24 cellular contexts compared by ENCODE assay signal in genomic region chr14:89247457-89248122, GRCh38.
DNase-seq lines count a peak whose midpoint lies in the region; ATAC-seq and TF ChIP-seq lines count a peak whose summit lies in the region.
"Had no signal": no experiment of that assay in that cellular context is flagged by ENCODE, and none has a peak within 500 bp of the region (broad histone marks: within the 10 kb centered on the region; RNA-seq: fewer than 3 reads in every experiment).

No MANE protein-coding gene starts in this region.

- DNase-seq in activated CD8-positive, alpha-beta memory T cell treated with anti-CD3 and anti-CD28 coated beads for 24 hours: peak; percentile 24
- DNase-seq in activated CD8-positive, alpha-beta memory T cell treated with anti-CD3 and anti-CD28 coated beads, Interleukin-2, amount 50 U/mL, for 4 hours: no peak
- DNase-seq in SHP77 (lab: John Stamatoyannopoulos, UW) (peak; percentile 42 to 52), hepatocyte (ENCODE audit: low spot score) (no peak), NCI-H1694 treated with DMSO at 0.1 percent for 48 hours (lab: John Stamatoyannopoulos, UW) (no peak), sigmoid colon (no peak)
- no peak for DNase-seq in stimulated activated effector memory CD8-positive, alpha-beta T cell treated with anti-CD3 and anti-CD28 coated beads, Interleukin-12 subunit alpha, Interleukin-12 subunit beta, amount 100 ng/mL, for 72 hours (ENCODE audit: low spot score in 2 of 2)
- DNase-seq in NK-92 treated with Interleukin-12 subunit alpha and Interleukin-12 subunit beta, amount 100 ng/mL, for 24 hours (lab: John Stamatoyannopoulos, UW): no peak
- DNase-seq: endodermal cell; kidney; mammary epithelial cell; NCI-H1105; NCI-H2107; NCI-H526; stimulated activated CD4-positive, alpha-beta T cell treated with anti-CD3 and anti-CD28 coated beads, Interleukin-4, amount 100 ng/mL, for 4 hours; stimulated activated naive CD8-positive, alpha-beta T cell treated with anti-CD3 and anti-CD28 coated beads, Interleukin-15, amount 100 ng/mL, for 72 hours had no signal

- peaks cover 13% of the 10 kb centered on the region for H3K36me3 Mint-ChIP-seq in stimulated activated effector memory CD8-positive, alpha-beta T cell treated with anti-CD3 and anti-CD28 coated beads, Interleukin-12 subunit alpha, Interleukin-12 subunit beta, amount 100 ng/mL, for 72 hours

- H3K79me2 ChIP-seq in hepatocyte: peaks cover 34% of the 10 kb centered on the region

- H3K9me2 ChIP-seq in hepatocyte (replicated peaks; ENCODE audit: insufficient read depth): no peaks in the 10 kb centered on the region

- no peaks in the 10 kb centered on the region for H3K9me3 Mint-ChIP-seq in stimulated activated effector memory CD8-positive, alpha-beta T cell treated with anti-CD3 and anti-CD28 coated beads, Interleukin-12 subunit alpha, Interleukin-12 subunit beta, amount 100 ng/mL, for 72 hours
- H3K9me3 Mint-ChIP-seq: endodermal cell had no signal

- H3K36me3 ChIP-seq in hepatocyte (replicated peaks; ENCODE audit: insufficient read depth, low read depth) (no peaks in the 10 kb centered on the region), sigmoid colon (no peaks in the 10 kb centered on the region)
- H3K36me3 ChIP-seq: breast epithelium, tibial nerve had no signal

- no peak overlapping the region for H3K4me2 ChIP-seq in hepatocyte
- H3K4me2 ChIP-seq: A549 had no signal

- WGBS in hepatocyte (ENCODE audit: low lambda C conversion rate, missing lambda C conversion rate): 83% methylated on average over 3 of the region's 3 CpGs
- 75 to 89% methylated on average over 3 of the region's 3 CpGs for WGBS in sigmoid colon, 2 donors

- intact Hi-C loops in sigmoid colon (cut with DNase I): no loop called here

- H3K9me3 ChIP-seq in hepatocyte (ENCODE audit: low read depth): no peaks in the 10 kb centered on the region
- H3K9me3 ChIP-seq in sigmoid colon: no peaks in the 10 kb centered on the region
- H3K9me3 ChIP-seq: A549, breast epithelium, tibial nerve had no signal

- peaks cover 4% of the 10 kb centered on the region for H4K20me1 ChIP-seq in hepatocyte (ENCODE audit: insufficient read depth, poor library complexity, severe bottlenecking)

- H3K27ac Mint-ChIP-seq in stimulated activated effector memory CD8-positive, alpha-beta T cell treated with anti-CD3 and anti-CD28 coated beads, Interleukin-12 subunit alpha, Interleukin-12 subunit beta, amount 100 ng/mL, for 72 hours: peak overlapping the region; percentile 47
- H3K27ac Mint-ChIP-seq: activated T-helper 1 cell treated with anti-CD3 and anti-CD28 coated beads, Interleukin-12 subunit alpha, Interleukin-12 subunit beta, Interleukin-2, Interleukin-4 antibody, amounts not matched to agents 30 ng/mL and 10 ng/mL and 1 ng/mL, durations not matched to agents 14 hours and 24 hours and 36 hours; B cell; endodermal cell had no signal

- no peaks in the 10 kb centered on the region for H3K27me3 ChIP-seq in hepatocyte
- H3K27me3 ChIP-seq in sigmoid colon: no peaks in the 10 kb centered on the region
- H3K27me3 ChIP-seq: breast epithelium, tibial nerve had no signal

- H2AFZ ChIP-seq in hepatocyte: no peak overlapping the region

- H3K4me3 ChIP-seq in hepatocyte: no peak overlapping the region
- H3K4me3 ChIP-seq in sigmoid colon: no peak overlapping the region
- H3K4me3 ChIP-seq: A549, breast epithelium, coronary artery, tibial nerve had no signal

- TF ChIP-seq CTCF in hepatocyte (IDR thresholded peaks at IDR 0.05; ENCODE audit: poor library complexity) (no peak), sigmoid colon (IDR thresholded peaks at IDR 0.05) (no peak)

- TF ChIP-seq EP300 in sigmoid colon (IDR thresholded peaks at IDR 0.05): no peak

- TF ChIP-seq POLR2A in sigmoid colon (IDR thresholded peaks at IDR 0.05): no peak

- H3K4me1 ChIP-seq in hepatocyte (ENCODE audit: insufficient read depth): peaks cover 7% of the 10 kb centered on the region
- H3K4me1 ChIP-seq in sigmoid colon: peaks cover 0 to 43% (median 27%) of the 10 kb centered on the region in 4 donors
- H3K4me1 ChIP-seq: breast epithelium had no signal

- no peak overlapping the region for H3K4me3 Mint-ChIP-seq in stimulated activated effector memory CD8-positive, alpha-beta T cell treated with anti-CD3 and anti-CD28 coated beads, Interleukin-12 subunit alpha, Interleukin-12 subunit beta, amount 100 ng/mL, for 72 hours
- H3K4me3 Mint-ChIP-seq: activated T-helper 1 cell treated with anti-CD3 and anti-CD28 coated beads, Interleukin-12 subunit alpha, Interleukin-12 subunit beta, Interleukin-2, Interleukin-4 antibody, amounts not matched to agents 30 ng/mL and 10 ng/mL and 1 ng/mL, durations not matched to agents 14 hours and 24 hours and 36 hours; B cell; endodermal cell; stimulated activated naive CD8-positive, alpha-beta T cell treated with anti-CD3 and anti-CD28 coated beads, Interleukin-15, amount 100 ng/mL, for 72 hours had no signal

- peak; percentile 62 for ATAC-seq in stimulated activated effector memory CD8-positive, alpha-beta T cell treated with anti-CD3 and anti-CD28 coated beads, Interleukin-12 subunit alpha, Interleukin-12 subunit beta, amount 100 ng/mL, for 72 hours
- ATAC-seq: A549; Right ventricle myocardium inferior; stimulated activated naive CD8-positive, alpha-beta T cell treated with anti-CD3 and anti-CD28 coated beads, Interleukin-15, amount 100 ng/mL, for 72 hours had no signal

- H3K27ac ChIP-seq in hepatocyte: peak overlapping the region; percentile 22
- no peak overlapping the region for H3K27ac ChIP-seq in sigmoid colon
- H3K27ac ChIP-seq: A549, breast epithelium, coronary artery, HL-60, tibial nerve had no signal

- H3K4me1 Mint-ChIP-seq in stimulated activated effector memory CD8-positive, alpha-beta T cell treated with anti-CD3 and anti-CD28 coated beads, Interleukin-12 subunit alpha, Interleukin-12 subunit beta, amount 100 ng/mL, for 72 hours: peaks cover 53% of the 10 kb centered on the region

Comparison
In these comparisons a context has a peak if more than half of its experiments do, and no peak if none do; other contexts are left out.
1. DNase-seq: peak in activated CD8-positive, alpha-beta memory T cell treated with anti-CD3 and anti-CD28 coated beads for 24 hours (single experiment) and SHP77 (2 of 2); none in activated CD8-positive, alpha-beta memory T cell treated with anti-CD3 and anti-CD28 coated beads, Interleukin-2, amount 50 U/mL, for 4 hours (single experiment), hepatocyte (single experiment), stimulated activated effector memory CD8-positive, alpha-beta T cell treated with anti-CD3 and anti-CD28 coated beads, Interleukin-12 subunit alpha, Interleukin-12 subunit beta, amount 100 ng/mL, for 72 hours (0 of 2), NK-92 treated with Interleukin-12 subunit alpha and Interleukin-12 subunit beta, amount 100 ng/mL, for 24 hours (single experiment), NCI-H1694 treated with DMSO at 0.1 percent for 48 hours (single experiment) and sigmoid colon (single experiment).